In the genomic region with DNA sequence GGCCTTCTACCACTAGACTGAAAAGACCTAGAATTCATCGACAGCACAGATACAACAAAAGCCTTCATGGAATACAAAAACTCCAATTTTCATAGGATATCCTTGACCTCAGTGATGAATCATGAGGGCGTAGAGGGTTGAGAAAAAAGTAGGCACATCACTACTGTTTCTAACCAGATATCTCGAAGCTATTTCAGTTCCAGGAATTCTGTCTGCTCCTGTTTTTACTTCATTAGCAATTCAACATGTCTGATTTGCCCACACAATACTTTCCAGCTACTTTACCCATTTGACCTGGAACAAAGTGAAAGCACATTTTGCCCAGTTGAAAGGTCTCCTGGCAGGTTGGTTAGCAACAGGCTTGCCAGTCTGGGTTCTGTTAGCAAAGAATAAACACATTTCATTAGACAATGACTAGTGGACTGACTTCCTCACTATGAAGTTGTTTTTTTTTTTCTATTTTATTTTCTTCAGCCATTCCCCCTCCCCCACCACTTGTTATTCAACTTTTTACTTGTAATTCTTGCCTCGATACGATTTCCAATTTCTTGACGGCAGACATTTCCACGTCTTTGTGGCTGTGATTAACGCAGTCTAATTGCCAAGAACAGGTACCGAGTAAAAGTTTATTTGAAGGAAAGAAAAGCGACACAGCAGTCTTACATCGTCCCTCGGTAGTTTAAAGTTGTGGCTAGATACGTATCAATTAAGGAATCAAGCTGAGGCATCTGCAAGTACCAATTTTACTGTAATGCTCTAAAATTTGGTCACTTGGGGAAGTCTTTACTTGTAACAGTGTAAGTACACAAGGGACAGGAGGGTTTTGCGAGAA, we compare ENCODE assay signal across 1 cellular context.
TF ChIP-seq lines count a peak whose summit lies in the region.

No MANE protein-coding gene starts in this region.

TF ChIP-seq in H1, 55 proteins besides CTCF, POLR2A, EP300 and RAD21:
- TF ChIP-seq SUZ12 (IDR thresholded peaks at IDR 0.05; ENCODE audit: low read length) (no peak), KDM5A (IDR thresholded peaks at IDR 0.05; ENCODE audit: low read length) (no peak), HDAC6 (IDR thresholded peaks at IDR 0.05; ENCODE audit: low read depth, low read length) (no peak), KDM1A (IDR thresholded peaks at IDR 0.05; ENCODE audit: borderline replicate concordance, low read length) (no peak), CEBPB (IDR thresholded peaks at IDR 0.05; ENCODE audit: low read depth, low read length) (no peak), TCF12 (IDR thresholded peaks at IDR 0.05; ENCODE audit: low read depth, low read length) (no peak), PHF8 (conservative IDR thresholded peaks at IDR 0.05; ENCODE audit: low read depth, low read length) (no peak), BRCA1 (IDR thresholded peaks at IDR 0.05; ENCODE audit: low read depth, low read length) (no peak), ZNF274 (IDR thresholded peaks at IDR 0.05; ENCODE audit: borderline replicate concordance, extremely low read depth, low read length) (no peak), RFX5 (IDR thresholded peaks at IDR 0.05; ENCODE audit: borderline replicate concordance, low read depth, low read length) (no peak), GTF2F1 (IDR thresholded peaks at IDR 0.05; ENCODE audit: borderline replicate concordance, low read depth, low read length) (no peak), NRF1 (IDR thresholded peaks at IDR 0.05; ENCODE audit: low read depth, low read length) (no peak), SP1 (IDR thresholded peaks at IDR 0.05; ENCODE audit: low read depth, low read length) (no peak), EGR1 (IDR thresholded peaks at IDR 0.05; ENCODE audit: borderline replicate concordance, low read depth, low read length) (no peak), GABPA (IDR thresholded peaks at IDR 0.05; ENCODE audit: borderline replicate concordance, insufficient read depth, low read length) (no peak)
- TF ChIP-seq, protein P1, sequence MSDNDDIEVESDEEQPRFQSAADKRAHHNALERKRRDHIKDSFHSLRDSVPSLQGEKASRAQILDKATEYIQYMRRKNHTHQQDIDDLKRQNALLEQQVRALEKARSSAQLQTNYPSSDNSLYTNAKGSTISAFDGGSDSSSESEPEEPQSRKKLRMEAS (IDR thresholded peaks at IDR 0.05): no peak
- TF ChIP-seq, protein P2, sequence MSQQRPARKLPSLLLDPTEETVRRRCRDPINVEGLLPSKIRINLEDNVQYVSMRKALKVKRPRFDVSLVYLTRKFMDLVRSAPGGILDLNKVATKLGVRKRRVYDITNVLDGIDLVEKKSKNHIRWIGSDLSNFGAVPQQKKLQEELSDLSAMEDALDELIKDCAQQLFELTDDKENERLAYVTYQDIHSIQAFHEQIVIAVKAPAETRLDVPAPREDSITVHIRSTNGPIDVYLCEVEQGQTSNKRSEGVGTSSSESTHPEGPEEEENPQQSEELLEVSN (IDR thresholded peaks at IDR 0.05): no peak
- TF ChIP-seq, protein P3, sequence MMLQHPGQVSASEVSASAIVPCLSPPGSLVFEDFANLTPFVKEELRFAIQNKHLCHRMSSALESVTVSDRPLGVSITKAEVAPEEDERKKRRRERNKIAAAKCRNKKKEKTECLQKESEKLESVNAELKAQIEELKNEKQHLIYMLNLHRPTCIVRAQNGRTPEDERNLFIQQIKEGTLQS (IDR thresholded peaks at IDR 0.05; ENCODE audit: insufficient read depth, low read depth, low read length): no peak
- TF ChIP-seq, protein P4, sequence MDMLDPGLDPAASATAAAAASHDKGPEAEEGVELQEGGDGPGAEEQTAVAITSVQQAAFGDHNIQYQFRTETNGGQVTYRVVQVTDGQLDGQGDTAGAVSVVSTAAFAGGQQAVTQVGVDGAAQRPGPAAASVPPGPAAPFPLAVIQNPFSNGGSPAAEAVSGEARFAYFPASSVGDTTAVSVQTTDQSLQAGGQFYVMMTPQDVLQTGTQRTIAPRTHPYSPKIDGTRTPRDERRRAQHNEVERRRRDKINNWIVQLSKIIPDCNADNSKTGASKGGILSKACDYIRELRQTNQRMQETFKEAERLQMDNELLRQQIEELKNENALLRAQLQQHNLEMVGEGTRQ (IDR thresholded peaks at IDR 0.05; ENCODE audit: low read length): no peak
